ENCODE assay signal across 9 cellular contexts in genomic region chr19:23283925-23284324, GRCh38. TPM values are rescaled to one million over a fixed set of nuclear protein-coding genes. Genes with fewer than 3 reads are reported as not detected.
DNase-seq lines count a peak whose midpoint lies in the region; ATAC-seq lines count a peak whose summit lies in the region.
"Had no signal": no experiment of that assay in that cellular context is flagged by ENCODE, and none has a peak within 500 bp of the region (broad histone marks: within the 10 kb centered on the region; RNA-seq: fewer than 3 reads in every experiment).

No MANE protein-coding gene starts in this region.

- H3K27me3 ChIP-seq in effector memory CD4-positive, alpha-beta T cell (replicated peaks; ENCODE audit: control insufficient read depth, insufficient read depth, low read length, poor library complexity, severe bottlenecking) = no peaks in the 10 kb centered on the region
- H3K27me3 ChIP-seq in naive thymus-derived CD4-positive, alpha-beta T cell (ENCODE audit: control insufficient read depth in 2 of 2, insufficient read depth in 2 of 2, low read length in 2 of 2) = no peaks in the 10 kb centered on the region

- peak; percentile 91 for ATAC-seq in naive thymus-derived CD4-positive, alpha-beta T cell
- ATAC-seq in GM19463 (IDR thresholded peaks at IDR 0.05; ENCODE audit: unreplicated experiment) = no peak

- DNase-seq in ELF-1 (ENCODE audit: low read depth, low spot score) (peak; percentile 72), LHCN-M2 (ENCODE audit: low read depth) (peak; percentile 24), stromal cell of bone marrow (ENCODE audit: low read depth) (peak; percentile 3), NCI-H1105 (lab: John Stamatoyannopoulos, UW) (no peak)
- DNase-seq in activated CD4-positive, alpha-beta T cell treated with anti-CD3 and anti-CD28 coated beads for 4 hours = peak; percentile 50 to 72
- DNase-seq in effector memory CD4-positive, alpha-beta T cell = peak; percentile 23 to 51 (median 33)
- DNase-seq in naive thymus-derived CD4-positive, alpha-beta T cell = peak; percentile 26 to 60 (median 42)

- H3K27me3 Mint-ChIP-seq in naive thymus-derived CD4-positive, alpha-beta T cell = peaks cover 0 to 4% (median 0%) of the 10 kb centered on the region in 5 donors
- H3K27me3 Mint-ChIP-seq: activated naive CD4-positive, alpha-beta T cell treated with anti-CD3 and anti-CD28 coated beads, Interleukin-2, amount 50 U/mL, for 24 hours had no signal

- no peaks in the 10 kb centered on the region for H3K4me1 ChIP-seq in effector memory CD4-positive, alpha-beta T cell (ENCODE audit: control insufficient read depth, insufficient read depth, low read length, poor library complexity, severe bottlenecking)
- no peaks in the 10 kb centered on the region for H3K4me1 ChIP-seq in naive thymus-derived CD4-positive, alpha-beta T cell (ENCODE audit: control insufficient read depth in 2 of 2, insufficient read depth in 2 of 2, low read length in 2 of 2)

- peaks cover 3 to 35% (median 25%) of the 10 kb centered on the region in 7 donors for H3K4me1 Mint-ChIP-seq in naive thymus-derived CD4-positive, alpha-beta T cell

- H3K27ac ChIP-seq in effector memory CD4-positive, alpha-beta T cell (ENCODE audit: insufficient read depth, low read length, poor library complexity, severe bottlenecking) = no peak overlapping the region
- H3K27ac ChIP-seq in naive thymus-derived CD4-positive, alpha-beta T cell (ENCODE audit: low read depth, low read length) = no peak overlapping the region

- peak overlapping the region in 2 of 9 donors; percentile 38 to 60 for H3K27ac Mint-ChIP-seq in naive thymus-derived CD4-positive, alpha-beta T cell
- H3K27ac Mint-ChIP-seq: activated naive CD4-positive, alpha-beta T cell treated with anti-CD3 and anti-CD28 coated beads, Interleukin-2, amount 50 U/mL, for 24 hours had no signal

- no peaks in the 10 kb centered on the region for H3K36me3 ChIP-seq in effector memory CD4-positive, alpha-beta T cell (ENCODE audit: control insufficient read depth, insufficient read depth, low read length)
- no peaks in the 10 kb centered on the region for H3K36me3 ChIP-seq in naive thymus-derived CD4-positive, alpha-beta T cell (ENCODE audit: control insufficient read depth in 2 of 3, insufficient read depth in 3 of 3, low read length in 3 of 3)

- peaks cover 7 to 43% (median 20%) of the 10 kb centered on the region in 11 donors for H3K9me3 Mint-ChIP-seq in naive thymus-derived CD4-positive, alpha-beta T cell

- H3K36me3 Mint-ChIP-seq in naive thymus-derived CD4-positive, alpha-beta T cell = peaks cover 0 to 10% (median 3%) of the 10 kb centered on the region in 5 donors

- intact Hi-C loops in naive thymus-derived CD4-positive, alpha-beta T cell (cut with micrococcal nuclease) = loop anchor here in 1 of 2 donors (1.0 kb wide), 2 partner anchors 10 to 105 kb away; no protein-coding TSS in a partner anchor

- CTCF ChIA-PET in naive thymus-derived CD4-positive, alpha-beta T cell (lab: Charles Lee) = interaction anchor here (0.6 to 2.0 kb wide), 3 partner anchors 10 to 19 kb away, joined by 3 to 8 read pairs (median 3); no protein-coding TSS in a partner anchor

- H3K4me3 Mint-ChIP-seq in naive thymus-derived CD4-positive, alpha-beta T cell = peak overlapping the region in 6 of 10 donors; percentile 2 to 61 (median 30)
- H3K4me3 Mint-ChIP-seq: activated naive CD4-positive, alpha-beta T cell treated with anti-CD3 and anti-CD28 coated beads, Interleukin-2, amount 50 U/mL, for 24 hours had no signal

- H3K9me3 ChIP-seq in effector memory CD4-positive, alpha-beta T cell (ENCODE audit: control insufficient read depth, low read length) = no peaks in the 10 kb centered on the region
- no peaks in the 10 kb centered on the region for H3K9me3 ChIP-seq in naive thymus-derived CD4-positive, alpha-beta T cell (ENCODE audit: control insufficient read depth in 2 of 3, low read length in 3 of 3)

- no peak overlapping the region for H3K4me3 ChIP-seq in effector memory CD4-positive, alpha-beta T cell (ENCODE audit: insufficient read depth, low read depth, low read length, poor library complexity, severe bottlenecking)
- H3K4me3 ChIP-seq in naive thymus-derived CD4-positive, alpha-beta T cell (ENCODE audit: low read length) = no peak overlapping the region

- POLR2A ChIA-PET in naive thymus-derived CD4-positive, alpha-beta T cell (lab: Charles Lee) = interaction anchor here (3.0 kb wide), 1 partner anchor 10 kb away, joined by 17 read pairs; no protein-coding TSS in a partner anchor

RNA-seq across cellular contexts. Expression of gene ZNF724, which starts 33.7 kb away (rescaled TPM):
- total RNA-seq in LHCN-M2 (2014; rRNA removed) = 20.3 and 34.5 TPM in 2 replicates
- polyA plus RNA-seq in LHCN-M2 (2012) = 1.2 TPM
- total RNA-seq in naive thymus-derived CD4-positive, alpha-beta T cell = 10 to 100 TPM in 1 of 5 experiments, 1 to 10 TPM in 4; 2.9 to 11.3 (median 6.8) TPM
- polyA plus RNA-seq in naive thymus-derived CD4-positive, alpha-beta T cell = 1 to 10 TPM; 3.0 to 4.3 TPM
